Comparison of ENCODE assay signal across 8 cellular contexts in the genomic region with DNA sequence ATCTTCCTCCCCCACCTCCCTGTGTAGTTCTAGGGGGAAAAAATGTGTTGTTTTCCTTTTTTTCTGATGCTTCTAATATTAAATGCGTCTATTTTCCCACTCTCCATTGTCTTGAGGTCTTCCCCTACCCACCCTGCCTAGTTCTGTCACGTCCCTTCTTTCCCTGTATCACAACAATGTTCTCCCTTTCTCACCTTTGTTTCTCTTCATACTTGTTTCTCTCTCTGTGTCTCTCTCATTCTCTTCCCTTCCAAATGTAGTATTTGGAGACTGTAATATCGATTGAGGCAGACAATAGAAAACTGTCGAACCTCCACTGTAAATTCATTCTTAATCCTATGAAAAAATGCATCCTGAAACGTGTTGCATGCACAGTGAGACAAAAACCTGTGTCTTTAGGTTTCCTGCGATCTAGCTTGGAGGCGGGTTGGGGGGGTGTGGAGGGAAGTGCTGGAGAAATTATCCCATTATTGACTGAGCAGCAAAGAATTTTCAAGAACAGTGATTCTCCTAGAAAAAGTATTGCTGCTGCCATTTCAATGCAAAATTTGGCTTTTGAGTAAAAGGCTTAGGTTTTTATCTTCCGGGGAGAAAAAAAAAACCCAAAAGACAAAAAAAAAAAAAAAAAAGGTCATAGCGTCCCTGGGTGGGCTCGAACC. TPM values are rescaled to one million over a fixed set of nuclear protein-coding genes. Genes with fewer than 3 reads are reported as not detected.
DNase-seq lines count a peak whose midpoint lies in the region; ATAC-seq and TF ChIP-seq lines count a peak whose summit lies in the region.

No MANE protein-coding gene starts in this region.

- H3K79me2 ChIP-seq in neural cell (replicated peaks; ENCODE audit: insufficient read depth, low read length), result peaks cover 27% of the 10 kb centered on the region

- peak overlapping the region; percentile 94 for H3K4me3 ChIP-seq in neural cell (ENCODE audit: low read length)

- peak overlapping the region; percentile 94 for H3K27ac ChIP-seq in neural cell (ENCODE audit: low read length)

- no peak for TF ChIP-seq EP300 in neural cell (conservative IDR thresholded peaks at IDR 0.05; ENCODE audit: poor library complexity, severe bottlenecking)

- peaks cover 34% of the 10 kb centered on the region for H3K27me3 Mint-ChIP-seq in T-helper 1 cell treated with Interleukin-12 subunit alpha and Interleukin-12 subunit beta and Interleukin-4 antibody, amounts not matched to agents 30 μg/mL and 1 μg/mL, for 36 hours (ENCODE audit: low read depth)
- H3K27me3 Mint-ChIP-seq in central memory CD8-positive, alpha-beta T cell, result peaks cover 35% of the 10 kb centered on the region

- H3K9ac ChIP-seq in neural cell (ENCODE audit: low read length), result peak overlapping the region; percentile 92

- peaks cover 6% of the 10 kb centered on the region for H3K36me3 ChIP-seq in neural cell (ENCODE audit: insufficient read depth, low read length)

- H3K27ac Mint-ChIP-seq in T-helper 1 cell treated with Interleukin-12 subunit alpha and Interleukin-12 subunit beta and Interleukin-4 antibody, amounts not matched to agents 30 μg/mL and 1 μg/mL, for 36 hours, result peak overlapping the region; percentile 94
- peak overlapping the region; percentile 100 for H3K27ac Mint-ChIP-seq in central memory CD8-positive, alpha-beta T cell (ENCODE audit: low read depth)

- H3K4me3 Mint-ChIP-seq in T-helper 1 cell treated with Interleukin-12 subunit alpha and Interleukin-12 subunit beta and Interleukin-4 antibody, amounts not matched to agents 30 μg/mL and 1 μg/mL, for 36 hours, result peak overlapping the region; percentile 99
- peak overlapping the region; percentile 93 for H3K4me3 Mint-ChIP-seq in central memory CD8-positive, alpha-beta T cell

- no peaks in the 10 kb centered on the region for H3K27me3 ChIP-seq in neural cell (ENCODE audit: insufficient read depth, low read depth, low read length)

- H3K9me3 ChIP-seq in neural cell (ENCODE audit: low read length), result no peaks in the 10 kb centered on the region

- H3K4me1 Mint-ChIP-seq in T-helper 1 cell treated with Interleukin-12 subunit alpha and Interleukin-12 subunit beta and Interleukin-4 antibody, amounts not matched to agents 30 μg/mL and 1 μg/mL, for 36 hours (ENCODE audit: low read depth), result peaks cover 32% of the 10 kb centered on the region
- H3K4me1 Mint-ChIP-seq in central memory CD8-positive, alpha-beta T cell, result peaks cover 52% of the 10 kb centered on the region

- H3K36me3 Mint-ChIP-seq in T-helper 1 cell treated with Interleukin-12 subunit alpha and Interleukin-12 subunit beta and Interleukin-4 antibody, amounts not matched to agents 30 μg/mL and 1 μg/mL, for 36 hours (ENCODE audit: low read depth), result peaks cover 19% of the 10 kb centered on the region
- peaks cover 42% of the 10 kb centered on the region for H3K36me3 Mint-ChIP-seq in central memory CD8-positive, alpha-beta T cell (ENCODE audit: insufficient read depth)

- ATAC-seq in central memory CD8-positive, alpha-beta T cell (replicated peaks; ENCODE audit: extremely low read depth, poor library complexity, severe bottlenecking), result no peak
- no peak for ATAC-seq in HG03175 (IDR thresholded peaks at IDR 0.05; ENCODE audit: unreplicated experiment)

- H2AFZ ChIP-seq in neural cell (ENCODE audit: low read depth, low read length), result peak overlapping the region; percentile 53

- H4K20me1 ChIP-seq in neural cell (ENCODE audit: insufficient read depth), result no peaks in the 10 kb centered on the region

- no peak for TF ChIP-seq CTCF in neural cell (IDR thresholded peaks at IDR 0.05; ENCODE audit: poor library complexity, severe bottlenecking)

- no peak for TF ChIP-seq POLR2A in erythroblast (IDR thresholded peaks at IDR 0.05; ENCODE audit: low read length)

- no peak for DNase-seq in T-helper 1 cell
- peak; percentile 64 for DNase-seq in NCI-H345 treated with DMSO at 0.1 percent for 48 hours (lab: John Stamatoyannopoulos, UW; ENCODE audit: unreplicated experiment)
- DNase-seq in central memory CD8-positive, alpha-beta T cell (ENCODE audit: low spot score in 2 of 2), result no peak
- DNase-seq in cerebellar nuclear complex (lab: John Stamatoyannopoulos, UW), result no peak
- no peak for DNase-seq in erythroblast (lab: John Stamatoyannopoulos, UW)

- peak overlapping the region; percentile 67 for H3K4me2 ChIP-seq in neural cell (ENCODE audit: low read length)

- TF ChIP-seq RAD21 in neural cell (conservative IDR thresholded peaks at IDR 0.05), result no peak

- no peaks in the 10 kb centered on the region for H3K9me3 Mint-ChIP-seq in T-helper 1 cell treated with Interleukin-12 subunit alpha and Interleukin-12 subunit beta and Interleukin-4 antibody, amounts not matched to agents 30 μg/mL and 1 μg/mL, for 36 hours
- H3K9me3 Mint-ChIP-seq in central memory CD8-positive, alpha-beta T cell, result no peaks in the 10 kb centered on the region

- H3K9me2 ChIP-seq in neural cell (ENCODE audit: insufficient read depth, low read length), result no peaks in the 10 kb centered on the region

- no peaks in the 10 kb centered on the region for H3F3A ChIP-seq in neural cell (ENCODE audit: insufficient read depth, low read length, poor library complexity, severe bottlenecking)

TF ChIP-seq in neural cell, 6 proteins besides CTCF, POLR2A, EP300 and RAD21:
- TF ChIP-seq TAF1 (IDR thresholded peaks at IDR 0.05; ENCODE audit: low read depth) (peak; percentile 63), EZH2 (IDR thresholded peaks at IDR 0.05; ENCODE audit: borderline replicate concordance, insufficient read depth, low read length, poor library complexity, severe bottlenecking) (no peak), MXI1 (conservative IDR thresholded peaks at IDR 0.05; ENCODE audit: poor library complexity, severe bottlenecking) (no peak), POLR2AphosphoS5 (IDR thresholded peaks at IDR 0.05) (no peak), SMC3 (conservative IDR thresholded peaks at IDR 0.05; ENCODE audit: poor library complexity) (no peak)
- TF ChIP-seq, protein P1, sequence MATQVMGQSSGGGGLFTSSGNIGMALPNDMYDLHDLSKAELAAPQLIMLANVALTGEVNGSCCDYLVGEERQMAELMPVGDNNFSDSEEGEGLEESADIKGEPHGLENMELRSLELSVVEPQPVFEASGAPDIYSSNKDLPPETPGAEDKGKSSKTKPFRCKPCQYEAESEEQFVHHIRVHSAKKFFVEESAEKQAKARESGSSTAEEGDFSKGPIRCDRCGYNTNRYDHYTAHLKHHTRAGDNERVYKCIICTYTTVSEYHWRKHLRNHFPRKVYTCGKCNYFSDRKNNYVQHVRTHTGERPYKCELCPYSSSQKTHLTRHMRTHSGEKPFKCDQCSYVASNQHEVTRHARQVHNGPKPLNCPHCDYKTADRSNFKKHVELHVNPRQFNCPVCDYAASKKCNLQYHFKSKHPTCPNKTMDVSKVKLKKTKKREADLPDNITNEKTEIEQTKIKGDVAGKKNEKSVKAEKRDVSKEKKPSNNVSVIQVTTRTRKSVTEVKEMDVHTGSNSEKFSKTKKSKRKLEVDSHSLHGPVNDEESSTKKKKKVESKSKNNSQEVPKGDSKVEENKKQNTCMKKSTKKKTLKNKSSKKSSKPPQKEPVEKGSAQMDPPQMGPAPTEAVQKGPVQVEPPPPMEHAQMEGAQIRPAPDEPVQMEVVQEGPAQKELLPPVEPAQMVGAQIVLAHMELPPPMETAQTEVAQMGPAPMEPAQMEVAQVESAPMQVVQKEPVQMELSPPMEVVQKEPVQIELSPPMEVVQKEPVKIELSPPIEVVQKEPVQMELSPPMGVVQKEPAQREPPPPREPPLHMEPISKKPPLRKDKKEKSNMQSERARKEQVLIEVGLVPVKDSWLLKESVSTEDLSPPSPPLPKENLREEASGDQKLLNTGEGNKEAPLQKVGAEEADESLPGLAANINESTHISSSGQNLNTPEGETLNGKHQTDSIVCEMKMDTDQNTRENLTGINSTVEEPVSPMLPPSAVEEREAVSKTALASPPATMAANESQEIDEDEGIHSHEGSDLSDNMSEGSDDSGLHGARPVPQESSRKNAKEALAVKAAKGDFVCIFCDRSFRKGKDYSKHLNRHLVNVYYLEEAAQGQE (IDR thresholded peaks at IDR 0.05; ENCODE audit: borderline replicate concordance), result peak; percentile 66

RNA-seq across cellular contexts. Expression of a gene that starts 1.3 kb away (rescaled TPM):
- polyA plus RNA-seq in neural cell, result 300 and 338 TPM in 2 replicates
- polyA minus RNA-seq in neural cell, result 94.8 and 133 TPM in 2 replicates

RNA-seq across cellular contexts. Expression of a gene that starts 3.1 kb away (rescaled TPM):
- polyA plus RNA-seq in neural cell, result 10.7 and 11.7 TPM in 2 replicates
- 12.4 and 15.0 TPM in 2 replicates for polyA minus RNA-seq in neural cell

RNA-seq across cellular contexts. Expression of a gene that starts 21.1 kb away (rescaled TPM):
- 0.48 and 1.2 TPM in 2 replicates for polyA plus RNA-seq in neural cell
- 0.73 and 1.6 TPM in 2 replicates for polyA minus RNA-seq in neural cell

RNA-seq across cellular contexts. Expression of a gene that starts 46.2 kb away (rescaled TPM):
- polyA plus RNA-seq in neural cell, result 19.7 and 26.0 TPM in 2 replicates
- polyA minus RNA-seq in neural cell, result 44.8 and 47.6 TPM in 2 replicates

RNA-seq across cellular contexts. Expression of a gene that starts 48.1 kb away (rescaled TPM):
- polyA plus RNA-seq in neural cell, result 164 and 187 TPM in 2 replicates
- polyA minus RNA-seq in neural cell, result 274 and 279 TPM in 2 replicates
